22 cellular contexts compared by ENCODE assay signal in genomic region chr21:37253991-37254390, GRCh38. TPM values are rescaled to one million over a fixed set of nuclear protein-coding genes. Genes with fewer than 3 reads are reported as not detected.
DNase-seq lines count a peak whose midpoint lies in the region; ATAC-seq, FAIRE-seq and TF ChIP-seq lines count a peak whose summit lies in the region.
"Had no signal": no experiment of that assay in that cellular context is flagged by ENCODE, and none has a peak within 500 bp of the region (broad histone marks: within the 10 kb centered on the region; RNA-seq: fewer than 3 reads in every experiment).

No MANE protein-coding gene starts in this region.

- H3K27me3 Mint-ChIP-seq in natural killer cell (ENCODE audit: low read depth in 2 of 2): no peaks in the 10 kb centered on the region
- H3K27me3 Mint-ChIP-seq in natural killer cell treated with Interleukin-12 subunit alpha and Interleukin-12 subunit beta and Interleukin-15 and Interleukin-18, amount 100 ng/mL, for 72 hours: no peaks in the 10 kb centered on the region
- H3K27me3 Mint-ChIP-seq: activated CD4-positive, alpha-beta T cell treated with anti-CD3 and anti-CD28 coated beads, Interleukin-2, amount 10 ng/mL, durations not matched to agents 7 days and 5 days; CD4-positive, alpha-beta memory T cell had no signal

- peaks cover 42 to 59% of the 10 kb centered on the region in 2 donors for H3K4me1 Mint-ChIP-seq in natural killer cell
- peaks cover 41 to 43% of the 10 kb centered on the region in 2 donors for H3K4me1 Mint-ChIP-seq in natural killer cell treated with Interleukin-12 subunit alpha and Interleukin-12 subunit beta and Interleukin-15 and Interleukin-18, amount 100 ng/mL, for 72 hours (ENCODE audit: low read depth in 2 of 2)

- H3K18ac ChIP-seq in trophoblast cell (ENCODE audit: low read length): no peak overlapping the region

- ATAC-seq in natural killer cell: no peak
- no peak for ATAC-seq in natural killer cell treated with Interleukin-12 subunit alpha and Interleukin-12 subunit beta and Interleukin-15 and Interleukin-18, amount 100 ng/mL, for 72 hours

- H3K27me3 ChIP-seq in bronchial epithelial cell (ENCODE audit: control insufficient read depth, insufficient read depth, low read length) (no peaks in the 10 kb centered on the region), trophoblast cell (ENCODE audit: insufficient read depth, low read length) (no peaks in the 10 kb centered on the region), H7 (ENCODE audit: control insufficient read depth, insufficient read depth, low read length) (no peaks in the 10 kb centered on the region)
- H3K27me3 ChIP-seq: ascending aorta, hepatocyte, thyroid gland had no signal

- no peak overlapping the region for H3K27ac ChIP-seq in trophoblast cell (ENCODE audit: low read depth, low read length)
- H3K27ac ChIP-seq: ascending aorta, hepatocyte, thyroid gland had no signal

- FAIRE-seq in bronchial epithelial cell (lab: Jason Lieb, UNC): no peak
- FAIRE-seq: colon had no signal

- H4K12ac ChIP-seq in trophoblast cell (ENCODE audit: low read depth, low read length): no peak overlapping the region

- peaks cover 2 to 4% of the 10 kb centered on the region in 2 experiments for H3K4me1 ChIP-seq in trophoblast cell (ENCODE audit: control insufficient read depth in 1 of 2, insufficient read depth in 2 of 2, low read length in 2 of 2)

- no peaks in the 10 kb centered on the region for H3K9me3 Mint-ChIP-seq in natural killer cell
- no peaks in the 10 kb centered on the region for H3K9me3 Mint-ChIP-seq in natural killer cell treated with Interleukin-12 subunit alpha and Interleukin-12 subunit beta and Interleukin-15 and Interleukin-18, amount 100 ng/mL, for 72 hours
- H3K9me3 Mint-ChIP-seq: activated CD4-positive, alpha-beta T cell treated with anti-CD3 and anti-CD28 coated beads, Interleukin-2, amount 10 ng/mL, durations not matched to agents 7 days and 5 days; CD4-positive, alpha-beta memory T cell; endodermal cell had no signal

- no peak overlapping the region for H3K14ac ChIP-seq in trophoblast cell (ENCODE audit: low read length)

- no peaks in the 10 kb centered on the region for H3K36me3 Mint-ChIP-seq in natural killer cell
- H3K36me3 Mint-ChIP-seq in natural killer cell treated with Interleukin-12 subunit alpha and Interleukin-12 subunit beta and Interleukin-15 and Interleukin-18, amount 100 ng/mL, for 72 hours: no peaks in the 10 kb centered on the region

- H3K79me2 ChIP-seq in trophoblast cell (ENCODE audit: control insufficient read depth, insufficient read depth, low read length, poor library complexity): peaks cover 2% of the 10 kb centered on the region

- H3K4ac ChIP-seq in trophoblast cell (ENCODE audit: low read depth, low read length): peak overlapping the region; percentile 25

- no peak overlapping the region for H2AFZ ChIP-seq in trophoblast cell (ENCODE audit: insufficient read depth, low read length, poor library complexity)
- H2AFZ ChIP-seq: hepatocyte had no signal

- H3K4me2 ChIP-seq in trophoblast cell (ENCODE audit: low read length): no peak overlapping the region
- H3K4me2 ChIP-seq: hepatocyte had no signal

- H3K9me3 ChIP-seq in trophoblast cell (ENCODE audit: insufficient read depth, low read depth, low read length): peaks cover 1% of the 10 kb centered on the region
- H3K9me3 ChIP-seq: ascending aorta, thyroid gland had no signal

- H3K4me3 ChIP-seq in bronchial epithelial cell (ENCODE audit: low read depth, low read length): no peak overlapping the region
- H3K4me3 ChIP-seq in trophoblast cell (ENCODE audit: low read depth, low read length): no peak overlapping the region
- H3K4me3 ChIP-seq in H7 (ENCODE audit: insufficient read depth, low read depth, low read length): no peak overlapping the region
- H3K4me3 ChIP-seq: ascending aorta, hepatocyte, lung, thyroid gland had no signal

- H3K36me3 ChIP-seq in bronchial epithelial cell (ENCODE audit: control insufficient read depth, insufficient read depth, low read length): no peaks in the 10 kb centered on the region
- peaks cover 0 to 2% of the 10 kb centered on the region in 2 experiments for H3K36me3 ChIP-seq in trophoblast cell (ENCODE audit: control insufficient read depth in 1 of 2, insufficient read depth in 2 of 2, low read length in 2 of 2)
- no peaks in the 10 kb centered on the region for H3K36me3 ChIP-seq in H7 (replicated peaks; ENCODE audit: control insufficient read depth, insufficient read depth, low read length)
- H3K36me3 ChIP-seq: ascending aorta, thyroid gland had no signal

- DNase-seq in natural killer cell (no peak), NCI-H2227 treated with DMSO at 0.1 percent for 48 hours (lab: John Stamatoyannopoulos, UW) (peak; percentile 9), bronchial epithelial cell (ENCODE audit: low read depth) (peak; percentile 21), trophoblast cell (no peak), H7 (no peak), NCI-H226 (no peak), NCI-H526 treated with DMSO at 0.1 percent for 48 hours (lab: John Stamatoyannopoulos, UW) (no peak)
- no peak for DNase-seq in natural killer cell treated with Interleukin-12 subunit alpha and Interleukin-12 subunit beta and Interleukin-15 and Interleukin-18, amount 100 ng/mL, for 72 hours (ENCODE audit: low spot score)
- DNase-seq: activated CD4-positive, alpha-beta T cell treated with anti-CD3 and anti-CD28 coated beads, Interleukin-2, amount 10 ng/mL, durations not matched to agents 7 days and 5 days; activated naive CD4-positive, alpha-beta T cell; CD4-positive, alpha-beta memory T cell; DND-41; endodermal cell; islet precursor cell; NCI-H146; SHP77 treated with DMSO at 0.1 percent for 48 hours; stimulated activated naive CD4-positive, alpha-beta T cell; thyroid gland had no signal

- no peak overlapping the region for H2AK5ac ChIP-seq in trophoblast cell (ENCODE audit: low read length)

- TF ChIP-seq CTCF in natural killer cell (IDR thresholded peaks at IDR 0.05) (no peak), bronchial epithelial cell (IDR thresholded peaks at IDR 0.05; ENCODE audit: insufficient read depth, low read length, severe bottlenecking) (no peak)

- H2BK12ac ChIP-seq in trophoblast cell (ENCODE audit: low read length): no peak overlapping the region

- H3K79me1 ChIP-seq in trophoblast cell (ENCODE audit: low read length): no peaks in the 10 kb centered on the region

- no peak overlapping the region for H2BK120ac ChIP-seq in trophoblast cell (ENCODE audit: insufficient read depth, low read length, poor library complexity)

- H4K91ac ChIP-seq in trophoblast cell (ENCODE audit: low read depth, low read length): no peak overlapping the region

- intact Hi-C loops in natural killer cell (cut with micrococcal nuclease): no loop called here

- H3K23ac ChIP-seq in trophoblast cell (ENCODE audit: low read length): no peak overlapping the region

- peak overlapping the region; percentile 17 to 22 for H3K27ac Mint-ChIP-seq in natural killer cell
- peak overlapping the region in 1 of 2 donors; percentile 28 for H3K27ac Mint-ChIP-seq in natural killer cell treated with Interleukin-12 subunit alpha and Interleukin-12 subunit beta and Interleukin-15 and Interleukin-18, amount 100 ng/mL, for 72 hours
- H3K27ac Mint-ChIP-seq: activated CD4-positive, alpha-beta T cell treated with anti-CD3 and anti-CD28 coated beads, Interleukin-2, amount 10 ng/mL, durations not matched to agents 7 days and 5 days; endodermal cell had no signal

- no peak overlapping the region for H3K4me3 Mint-ChIP-seq in natural killer cell
- H3K4me3 Mint-ChIP-seq in natural killer cell treated with Interleukin-12 subunit alpha and Interleukin-12 subunit beta and Interleukin-15 and Interleukin-18, amount 100 ng/mL, for 72 hours: no peak overlapping the region
- H3K4me3 Mint-ChIP-seq: activated CD4-positive, alpha-beta T cell treated with anti-CD3 and anti-CD28 coated beads, Interleukin-2, amount 10 ng/mL, durations not matched to agents 7 days and 5 days; endodermal cell had no signal

- no peak overlapping the region for H4K8ac ChIP-seq in trophoblast cell (ENCODE audit: low read depth, low read length)

- H3K9ac ChIP-seq in trophoblast cell (ENCODE audit: low read length): no peak overlapping the region

- H2BK5ac ChIP-seq in trophoblast cell (ENCODE audit: low read depth, low read length, poor library complexity): no peak overlapping the region

- WGBS in trophoblast cell (ENCODE audit: extremely low coverage, insufficient coverage, insufficient read length): no CpG with 5 or more reads among the region's 6 CpGs

RNA-seq across cellular contexts. Expression of gene VPS26C, which starts 13.1 kb away (rescaled TPM):
- 10 to 100 TPM; 71.1 to 84.7 (median 72.2) TPM for total RNA-seq in natural killer cell
- total RNA-seq in natural killer cell treated with Interleukin-12 subunit alpha and Interleukin-12 subunit beta and Interleukin-15 and Interleukin-18, amount 100 ng/mL, for 72 hours: 10 to 100 TPM; 62.0 to 87.0 TPM
- total RNA-seq in bronchial epithelial cell: 50.4 and 50.5 TPM in 2 replicates
- polyA plus RNA-seq in trophoblast cell (2013): 25.5 and 26.0 TPM in 2 replicates
- 56.2 and 68.5 TPM in 2 replicates for total RNA-seq in H7 (2014; rRNA removed; shearing (Covaris generic))

Comparison
In these comparisons a context has a peak if more than half of its experiments do, and no peak if none do; other contexts are left out.
1. DNase-seq: peak in NCI-H2227 treated with DMSO at 0.1 percent for 48 hours (single experiment) and bronchial epithelial cell (single experiment); none in natural killer cell (single experiment), natural killer cell treated with Interleukin-12 subunit alpha and Interleukin-12 subunit beta and Interleukin-15 and Interleukin-18, amount 100 ng/mL, for 72 hours (single experiment), trophoblast cell (0 of 2), H7 (single experiment), NCI-H226 (single experiment) and NCI-H526 treated with DMSO at 0.1 percent for 48 hours (single experiment).